In genomic region chr13:108227651-108228272, GRCh38 we compare ENCODE assay signal across 8 cellular contexts. TPM values are rescaled to one million over a fixed set of nuclear protein-coding genes. Genes with fewer than 3 reads are reported as not detected.
DNase-seq lines count a peak whose midpoint lies in the region; FAIRE-seq and TF ChIP-seq lines count a peak whose summit lies in the region.

No MANE protein-coding gene starts in this region.

- no peaks in the 10 kb centered on the region for H3K9me3 Mint-ChIP-seq in activated T-helper 2 cell treated with anti-CD3 and anti-CD28 coated beads, Interferon-gamma antibody, Interleukin-2, Interleukin-4, amounts not matched to agents 10 μg/mL and 5 μg/mL and 100 μg/mL, durations not matched to agents 14 hours and 24 hours and 36 hours

- no peak overlapping the region for H3K27ac Mint-ChIP-seq in activated T-helper 2 cell treated with anti-CD3 and anti-CD28 coated beads, Interferon-gamma antibody, Interleukin-2, Interleukin-4, amounts not matched to agents 10 μg/mL and 5 μg/mL and 100 μg/mL, durations not matched to agents 14 hours and 24 hours and 36 hours

- H3K9ac ChIP-seq in adipocyte (ENCODE audit: low read length), result no peak overlapping the region

- H3K4me1 ChIP-seq in adipocyte (ENCODE audit: control insufficient read depth, insufficient read depth, low read length) (peaks cover 20% of the 10 kb centered on the region), uterus (no peaks in the 10 kb centered on the region)

- peaks cover 24% of the 10 kb centered on the region for H3K4me1 Mint-ChIP-seq in activated T-helper 2 cell treated with anti-CD3 and anti-CD28 coated beads, Interferon-gamma antibody, Interleukin-2, Interleukin-4, amounts not matched to agents 10 μg/mL and 5 μg/mL and 100 μg/mL, durations not matched to agents 14 hours and 24 hours and 36 hours (ENCODE audit: low read depth)

- no peak for TF ChIP-seq POLR2A in uterus (IDR thresholded peaks at IDR 0.05)

- H3K4me3 Mint-ChIP-seq in activated T-helper 2 cell treated with anti-CD3 and anti-CD28 coated beads, Interferon-gamma antibody, Interleukin-2, Interleukin-4, amounts not matched to agents 10 μg/mL and 5 μg/mL and 100 μg/mL, durations not matched to agents 14 hours and 24 hours and 36 hours (ENCODE audit: low read depth), result no peak overlapping the region

- intact Hi-C loops in uterus (cut with DNase I; ENCODE audit: low total_unique reads), result no loop called here
- intact Hi-C loops in activated T-helper 2 cell treated with anti-CD3 and anti-CD28 coated beads, Interferon-gamma antibody, Interleukin-2, Interleukin-4, amounts not matched to agents 10 μg/mL and 5 μg/mL and 100 μg/mL, durations not matched to agents 14 hours and 24 hours and 36 hours (cut with micrococcal nuclease), result loop anchor here (2.0 to 10.0 kb wide), 4 partner anchors 41 to 669 kb away; partner anchors contain the start of gene TNFSF13B

- peak; percentile 29 for DNase-seq in AG08396 (ENCODE audit: low spot score)
- DNase-seq in GM10266 (ENCODE audit: extremely low spot score), result no peak
- peak; percentile 75 for DNase-seq in NAMALWA (ENCODE audit: low spot score)
- DNase-seq in adipocyte (ENCODE audit: low read depth), result peak; percentile 80
- DNase-seq in uterus, result no peak
- no peak for DNase-seq in GF-D8 (lab: John Stamatoyannopoulos, UW)
- DNase-seq in activated T-helper 2 cell treated with anti-CD3 and anti-CD28 coated beads, Interferon-gamma antibody, Interleukin-2, Interleukin-4, amounts not matched to agents 10 μg/mL and 5 μg/mL and 100 μg/mL, durations not matched to agents 14 hours and 24 hours and 36 hours (ENCODE audit: low spot score), result no peak

- peak; percentile 100 for FAIRE-seq in islet of Langerhans (lab: Jason Lieb, UNC)

- no peaks in the 10 kb centered on the region for H3K27me3 Mint-ChIP-seq in activated T-helper 2 cell treated with anti-CD3 and anti-CD28 coated beads, Interferon-gamma antibody, Interleukin-2, Interleukin-4, amounts not matched to agents 10 μg/mL and 5 μg/mL and 100 μg/mL, durations not matched to agents 14 hours and 24 hours and 36 hours (ENCODE audit: low read depth)

- peaks cover 14% of the 10 kb centered on the region for H3K36me3 ChIP-seq in adipocyte (ENCODE audit: control insufficient read depth, insufficient read depth, low read length, severe bottlenecking)
- H3K36me3 ChIP-seq in uterus, result no peaks in the 10 kb centered on the region

- H3K4me3 ChIP-seq in adipocyte (ENCODE audit: low read length) (no peak overlapping the region), uterus (no peak overlapping the region)

- H3K27me3 ChIP-seq in adipocyte (replicated peaks; ENCODE audit: control insufficient read depth, insufficient read depth, low read length), result no peaks in the 10 kb centered on the region
- no peaks in the 10 kb centered on the region for H3K27me3 ChIP-seq in uterus

- no peaks in the 10 kb centered on the region for H3K9me3 ChIP-seq in adipocyte (ENCODE audit: control insufficient read depth, low read length)
- H3K9me3 ChIP-seq in uterus, result no peaks in the 10 kb centered on the region

- H3K27ac ChIP-seq in uterus, result no peak overlapping the region

- TF ChIP-seq CTCF in GM10266 (IDR thresholded peaks at IDR 0.05; ENCODE audit: control insufficient read depth, insufficient read depth, low read depth, missing control alignments) (peak; percentile 72), uterus (IDR thresholded peaks at IDR 0.05) (peak; percentile 58 to 74 (median 66))

- peaks cover 10% of the 10 kb centered on the region for H3K36me3 Mint-ChIP-seq in activated T-helper 2 cell treated with anti-CD3 and anti-CD28 coated beads, Interferon-gamma antibody, Interleukin-2, Interleukin-4, amounts not matched to agents 10 μg/mL and 5 μg/mL and 100 μg/mL, durations not matched to agents 14 hours and 24 hours and 36 hours (ENCODE audit: low read depth)

RNA-seq across cellular contexts. Expression of gene ABHD13, which starts 9.6 kb away (rescaled TPM):
- 10 to 100 TPM in 3 of 4 donors, 1 to 10 TPM in 1; 8.7 to 30.0 (median 18.1) TPM for total RNA-seq in uterus
- 6.0 and 6.8 TPM in 2 replicates for total RNA-seq in activated T-helper 2 cell treated with anti-CD3 and anti-CD28 coated beads, Interferon-gamma antibody, Interleukin-2, Interleukin-4, amounts not matched to agents 10 μg/mL and 5 μg/mL and 100 μg/mL, durations not matched to agents 14 hours and 24 hours and 36 hours

RNA-seq across cellular contexts. Expression of gene LIG4, which starts 12.4 kb away (rescaled TPM):
- 10 to 100 TPM in 1 of 4 donors, 1 to 10 TPM in 3; 2.0 to 11.0 (median 7.2) TPM for total RNA-seq in uterus
- 6.9 and 7.3 TPM in 2 replicates for total RNA-seq in activated T-helper 2 cell treated with anti-CD3 and anti-CD28 coated beads, Interferon-gamma antibody, Interleukin-2, Interleukin-4, amounts not matched to agents 10 μg/mL and 5 μg/mL and 100 μg/mL, durations not matched to agents 14 hours and 24 hours and 36 hours

RNA-seq across cellular contexts. Expression of gene TNFSF13B, which starts 41.8 kb away (rescaled TPM):
- total RNA-seq in uterus, result 1 to 10 TPM in 2 of 4 donors, under 1 TPM in 1, not detected in 1; 0.29 to 3.7 (median 2.1) TPM
- 1.1 and 1.7 TPM in 2 replicates for total RNA-seq in activated T-helper 2 cell treated with anti-CD3 and anti-CD28 coated beads, Interferon-gamma antibody, Interleukin-2, Interleukin-4, amounts not matched to agents 10 μg/mL and 5 μg/mL and 100 μg/mL, durations not matched to agents 14 hours and 24 hours and 36 hours

Comparison
In these comparisons a context has a peak if more than half of its experiments do, and no peak if none do; other contexts are left out.
1. DNase-seq: peak in AG08396 (single experiment), NAMALWA (single experiment) and adipocyte (single experiment); none in GM10266 (single experiment), uterus (0 of 2), GF-D8 (single experiment) and activated T-helper 2 cell treated with anti-CD3 and anti-CD28 coated beads, Interferon-gamma antibody, Interleukin-2, Interleukin-4, amounts not matched to agents 10 μg/mL and 5 μg/mL and 100 μg/mL, durations not matched to agents 14 hours and 24 hours and 36 hours (single experiment).